8 cellular contexts compared by ENCODE assay signal in genomic region chr2:159226059-159226461, GRCh38.
DNase-seq lines count a peak whose midpoint lies in the region; ATAC-seq, FAIRE-seq and TF ChIP-seq lines count a peak whose summit lies in the region.

No MANE protein-coding gene starts in this region.

- no peak for TF ChIP-seq POLR2A in heart left ventricle (IDR thresholded peaks at IDR 0.05)

- intact Hi-C loops in heart left ventricle (cut with DNase I) (no loop called here), Right ventricle myocardium inferior (cut with DNase I) (loop anchor here (10.0 kb wide), 1 partner anchor 59 kb away; the partner anchor contains the start of gene WDSUB1), pancreas (cut with DNase I) (no loop called here), posterior cingulate gyrus (cut with DNase I) (no loop called here)

- WGBS in heart left ventricle, 4 donors: 51 to 63% (median 59%) methylated on average over 5 of the region's 5 CpGs
- WGBS in pancreas, 2 donors: 66 to 69% methylated on average over 5 of the region's 5 CpGs

- peaks cover 0 to 97% (median 59%) of the 10 kb centered on the region in 9 donors for H3K36me3 ChIP-seq in heart left ventricle
- H3K36me3 ChIP-seq in pancreas: peaks cover 0 to 52% (median 7%) of the 10 kb centered on the region in 3 donors

- DNase-seq in heart left ventricle: no peak
- no peak for DNase-seq in Right ventricle myocardium inferior (ENCODE audit: missing footprints)
- peak; percentile 36 for DNase-seq in LHCN-M2 (ENCODE audit: low read depth)
- DNase-seq in astrocyte of the hippocampus (ENCODE audit: low read depth, low spot score): peak; percentile 44
- no peak for DNase-seq in pancreas
- DNase-seq in mesenteric fat pad (ENCODE audit: low spot score): no peak
- no peak for DNase-seq in posterior cingulate gyrus

- H3K27me3 ChIP-seq in heart left ventricle: no peaks in the 10 kb centered on the region
- no peaks in the 10 kb centered on the region for H3K27me3 ChIP-seq in pancreas

- FAIRE-seq in pancreas (lab: Jason Lieb, UNC): no peak

- H3K4me3 ChIP-seq in heart left ventricle (no peak overlapping the region), pancreas (no peak overlapping the region)

- H3K27ac ChIP-seq in heart left ventricle (peak overlapping the region; percentile 42 to 87 (median 73)), pancreas (no peak overlapping the region)

- H3K9me3 ChIP-seq in heart left ventricle: no peaks in the 10 kb centered on the region
- no peaks in the 10 kb centered on the region for H3K9me3 ChIP-seq in pancreas

- no peak for TF ChIP-seq CTCF in heart left ventricle (IDR thresholded peaks at IDR 0.05)
- TF ChIP-seq CTCF in pancreas (IDR thresholded peaks at IDR 0.05): no peak

- H3K4me1 ChIP-seq in heart left ventricle: peaks cover 5 to 59% (median 20%) of the 10 kb centered on the region in 12 donors
- no peaks in the 10 kb centered on the region for H3K4me1 ChIP-seq in pancreas

- peak in 3 of 4 donors; percentile 8 to 67 (median 41) for ATAC-seq in heart left ventricle
- ATAC-seq in Right ventricle myocardium inferior: no peak
- peak in 3 of 4 donors; percentile 46 to 54 (median 49) for ATAC-seq in pancreas
- no peak for ATAC-seq in HG03108 (IDR thresholded peaks at IDR 0.05; ENCODE audit: unreplicated experiment)

Comparison
In these comparisons a context has a peak if more than half of its experiments do, and no peak if none do; other contexts are left out.
1. ATAC-seq: peak in heart left ventricle (3 of 4) and pancreas (3 of 4); none in Right ventricle myocardium inferior (single experiment) and HG03108 (single experiment).
2. DNase-seq: peak in LHCN-M2 (single experiment) and astrocyte of the hippocampus (single experiment); none in heart left ventricle (0 of 5), Right ventricle myocardium inferior (single experiment), pancreas (0 of 6), mesenteric fat pad (single experiment) and posterior cingulate gyrus (0 of 10).
3. H3K27ac ChIP-seq: peak in heart left ventricle (12 of 12); none in pancreas (0 of 4).